Comparison of ENCODE assay signal across 12 cellular contexts in genomic region chr1:64137569-64137936, GRCh38.
"Had no signal": no experiment of that assay in that cellular context is flagged by ENCODE, and none has a peak within 500 bp of the region (broad histone marks: within the 10 kb centered on the region; RNA-seq: fewer than 3 reads in every experiment).

No MANE protein-coding gene starts in this region.

- H3K27ac ChIP-seq: epithelial cell of prostate, gastrocnemius medialis, lower lobe of right lung, parathyroid adenoma had no signal

- H3K9ac ChIP-seq: parathyroid adenoma had no signal

- H3K27ac Mint-ChIP-seq: activated CD8-positive, alpha-beta T cell treated with anti-CD3 and anti-CD28 coated beads for 36 hours; activated naive CD8-positive, alpha-beta T cell; effector memory CD8-positive, alpha-beta T cell; stimulated activated memory B cell treated with anti-CD40 and anti-IgM and Interleukin-4, amounts not matched to agents 10 μg/mL and 1 μg/mL and 100 μg/mL, for 72 hours; T-helper 1 cell treated with Interleukin-12 subunit alpha and Interleukin-12 subunit beta and Interleukin-4 antibody, amounts not matched to agents 30 μg/mL and 1 μg/mL, for 36 hours had no signal

- H3K27me3 Mint-ChIP-seq: activated naive CD8-positive, alpha-beta T cell; naive B cell had no signal

- H3K36me3 ChIP-seq: gastrocnemius medialis had no signal

- H3K9me3 ChIP-seq: gastrocnemius medialis, heart right ventricle, lower lobe of right lung had no signal

- H3K27me3 ChIP-seq: gastrocnemius medialis, heart right ventricle had no signal

- DNase-seq: activated gamma-delta T cell had no signal

- H3K36me3 Mint-ChIP-seq: activated naive CD8-positive, alpha-beta T cell; naive B cell; stimulated activated memory B cell treated with anti-CD40 and anti-IgM and Interleukin-4, amounts not matched to agents 10 μg/mL and 1 μg/mL and 100 μg/mL, for 72 hours had no signal

- H3K4me3 Mint-ChIP-seq: activated CD8-positive, alpha-beta T cell treated with anti-CD3 and anti-CD28 coated beads for 36 hours; activated naive CD8-positive, alpha-beta T cell; effector memory CD8-positive, alpha-beta T cell; naive B cell; stimulated activated memory B cell treated with anti-CD40 and anti-IgM and Interleukin-4, amounts not matched to agents 10 μg/mL and 1 μg/mL and 100 μg/mL, for 72 hours; T-helper 1 cell treated with Interleukin-12 subunit alpha and Interleukin-12 subunit beta and Interleukin-4 antibody, amounts not matched to agents 30 μg/mL and 1 μg/mL, for 36 hours had no signal

- H3K9me3 Mint-ChIP-seq: activated CD8-positive, alpha-beta T cell treated with anti-CD3 and anti-CD28 coated beads for 36 hours; effector memory CD8-positive, alpha-beta T cell; naive B cell; stimulated activated memory B cell treated with anti-CD40 and anti-IgM and Interleukin-4, amounts not matched to agents 10 μg/mL and 1 μg/mL and 100 μg/mL, for 72 hours; T-helper 1 cell treated with Interleukin-12 subunit alpha and Interleukin-12 subunit beta and Interleukin-4 antibody, amounts not matched to agents 30 μg/mL and 1 μg/mL, for 36 hours had no signal

- H3K4me3 ChIP-seq: gastrocnemius medialis, heart right ventricle, lower lobe of right lung had no signal

- ATAC-seq: effector memory CD8-positive, alpha-beta T cell had no signal

- H3K4me1 Mint-ChIP-seq: naive B cell; stimulated activated memory B cell treated with anti-CD40 and anti-IgM and Interleukin-4, amounts not matched to agents 10 μg/mL and 1 μg/mL and 100 μg/mL, for 72 hours had no signal
